In the genomic region with DNA sequence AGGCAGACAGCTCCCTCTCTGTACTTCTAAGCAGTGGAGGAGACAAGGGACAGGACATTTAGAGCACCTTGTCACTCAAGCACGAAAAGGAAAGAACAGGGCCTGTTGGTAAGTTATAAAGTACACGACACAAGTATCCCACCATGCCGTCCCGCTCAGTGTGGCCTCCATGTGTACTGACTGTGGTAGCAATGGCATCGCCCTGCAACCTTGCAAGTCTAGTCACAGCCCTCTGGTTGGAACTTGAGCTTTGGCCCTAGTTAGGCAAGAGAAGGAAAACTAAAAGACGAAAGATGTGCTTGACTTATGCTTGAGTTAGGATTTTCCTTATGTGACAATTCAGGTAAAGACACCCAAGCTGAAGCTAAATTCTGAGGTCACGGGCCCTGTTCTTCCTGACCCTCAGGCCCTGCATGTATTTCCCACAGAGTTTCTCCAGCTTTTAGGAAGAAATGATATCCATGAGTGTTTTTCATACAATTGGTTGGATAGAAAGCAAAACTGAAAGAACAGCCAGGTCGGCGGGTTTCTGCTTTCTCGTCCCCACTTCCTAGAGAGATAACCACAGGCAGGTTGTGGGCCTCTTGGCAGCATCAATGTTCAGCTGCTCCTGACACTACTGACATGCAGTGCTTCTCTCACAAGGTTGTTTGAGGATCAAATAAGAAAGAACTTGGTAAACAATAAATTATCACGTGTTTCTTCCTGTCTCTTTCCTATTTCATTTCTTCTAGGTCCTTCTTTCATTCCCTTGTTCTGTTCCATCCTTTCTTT, we compare ENCODE assay signal across 8 cellular contexts.
DNase-seq lines count a peak whose midpoint lies in the region; ATAC-seq lines count a peak whose summit lies in the region.

No MANE protein-coding gene starts in this region.

- H3K27ac ChIP-seq in trophoblast cell (ENCODE audit: low read depth, low read length) = no peak overlapping the region

- H2AFZ ChIP-seq in trophoblast cell (ENCODE audit: insufficient read depth, low read length, poor library complexity) = no peak overlapping the region

- H3K4me1 ChIP-seq in trophoblast cell (ENCODE audit: control insufficient read depth in 1 of 2, insufficient read depth in 2 of 2, low read length in 2 of 2) = no peaks in the 10 kb centered on the region

- no peak overlapping the region for H3K4me2 ChIP-seq in trophoblast cell (ENCODE audit: low read length)

- no peak overlapping the region for H4K12ac ChIP-seq in trophoblast cell (ENCODE audit: low read depth, low read length)

- H2BK5ac ChIP-seq in trophoblast cell (ENCODE audit: low read depth, low read length, poor library complexity) = no peak overlapping the region

- H3K79me2 ChIP-seq in trophoblast cell (ENCODE audit: control insufficient read depth, insufficient read depth, low read length, poor library complexity) = no peaks in the 10 kb centered on the region

- peak; percentile 36 for DNase-seq in NK-92 treated with Interleukin-12 subunit alpha and Interleukin-12 subunit beta, amount 100 ng/mL, for 24 hours (lab: John Stamatoyannopoulos, UW)
- DNase-seq in NK-92 (lab: John Stamatoyannopoulos, UW; ENCODE audit: unreplicated experiment) (no peak), posterior vena cava (ENCODE audit: low spot score) (no peak), trophoblast cell (no peak), NCI-H1694 treated with DMSO at 0.1 percent for 48 hours (lab: John Stamatoyannopoulos, UW) (no peak)
- DNase-seq in activated CD8-positive, alpha-beta T cell treated with anti-CD3 and anti-CD28 coated beads, Interleukin-2, amount 10 ng/mL, durations not matched to agents 7 days and 5 days = peak; percentile 81
- peak; percentile 3 for DNase-seq in stimulated activated CD8-positive, alpha-beta memory T cell treated with anti-CD3 and anti-CD28 coated beads, Interleukin-4, amount 100 ng/mL, for 24 hours (ENCODE audit: low read depth)

- no peak overlapping the region for H3K9ac ChIP-seq in trophoblast cell (ENCODE audit: low read length)

- no peak overlapping the region for H3K14ac ChIP-seq in trophoblast cell (ENCODE audit: low read length)

- no peaks in the 10 kb centered on the region for H3K9me3 ChIP-seq in trophoblast cell (ENCODE audit: insufficient read depth, low read depth, low read length)

- peak; percentile 84 for ATAC-seq in HG03095 (IDR thresholded peaks at IDR 0.05; ENCODE audit: unreplicated experiment)
- ATAC-seq in activated CD8-positive, alpha-beta T cell treated with anti-CD3 and anti-CD28 coated beads, Interleukin-2, amount 10 ng/mL, durations not matched to agents 7 days and 5 days = peak; percentile 99

- no peaks in the 10 kb centered on the region for H3K9me3 Mint-ChIP-seq in activated CD8-positive, alpha-beta T cell treated with anti-CD3 and anti-CD28 coated beads, Interleukin-2, amount 10 ng/mL, durations not matched to agents 7 days and 5 days (ENCODE audit: insufficient read depth)

- H2BK120ac ChIP-seq in trophoblast cell (ENCODE audit: insufficient read depth, low read length, poor library complexity) = no peak overlapping the region

- no peaks in the 10 kb centered on the region for H3K36me3 ChIP-seq in trophoblast cell (ENCODE audit: control insufficient read depth in 1 of 2, insufficient read depth in 2 of 2, low read length in 2 of 2)

- H3K27me3 Mint-ChIP-seq in activated CD8-positive, alpha-beta T cell treated with anti-CD3 and anti-CD28 coated beads, Interleukin-2, amount 10 ng/mL, durations not matched to agents 7 days and 5 days (ENCODE audit: low read depth) = no peaks in the 10 kb centered on the region

- H4K91ac ChIP-seq in trophoblast cell (ENCODE audit: low read depth, low read length) = no peak overlapping the region

- no peak overlapping the region for H3K4me3 ChIP-seq in trophoblast cell (ENCODE audit: low read depth, low read length)

- no peak overlapping the region for H3K4ac ChIP-seq in trophoblast cell (ENCODE audit: low read depth, low read length)

- H2BK12ac ChIP-seq in trophoblast cell (ENCODE audit: low read length) = no peak overlapping the region

- H3K27me3 ChIP-seq in trophoblast cell (ENCODE audit: insufficient read depth, low read length) = no peaks in the 10 kb centered on the region

- no CpG with 5 or more reads among the region's 11 CpGs for whole genome bisulfite sequencing in trophoblast cell (ENCODE audit: extremely low coverage, insufficient coverage, insufficient read length)

- peaks cover 6% of the 10 kb centered on the region for H3K36me3 Mint-ChIP-seq in activated CD8-positive, alpha-beta T cell treated with anti-CD3 and anti-CD28 coated beads, Interleukin-2, amount 10 ng/mL, durations not matched to agents 7 days and 5 days (ENCODE audit: low read depth)

- H3K4me1 Mint-ChIP-seq in activated CD8-positive, alpha-beta T cell treated with anti-CD3 and anti-CD28 coated beads, Interleukin-2, amount 10 ng/mL, durations not matched to agents 7 days and 5 days (ENCODE audit: low read depth) = peaks cover 19% of the 10 kb centered on the region

- H3K79me1 ChIP-seq in trophoblast cell (ENCODE audit: low read length) = no peaks in the 10 kb centered on the region

- H4K8ac ChIP-seq in trophoblast cell (ENCODE audit: low read depth, low read length) = no peak overlapping the region

- intact Hi-C loops in posterior vena cava (cut with DNase I) = loop anchor here in 1 of 2 donors (5.0 kb wide), 1 partner anchor 68 kb away; no protein-coding TSS in a partner anchor

- H3K27ac Mint-ChIP-seq in activated CD8-positive, alpha-beta T cell treated with anti-CD3 and anti-CD28 coated beads, Interleukin-2, amount 10 ng/mL, durations not matched to agents 7 days and 5 days = peak overlapping the region; percentile 92

- no peak overlapping the region for H3K18ac ChIP-seq in trophoblast cell (ENCODE audit: low read length)

- H2AK5ac ChIP-seq in trophoblast cell (ENCODE audit: low read length) = no peak overlapping the region

- no peak overlapping the region for H3K23ac ChIP-seq in trophoblast cell (ENCODE audit: low read length)

- peak overlapping the region; percentile 58 for H3K4me3 Mint-ChIP-seq in activated CD8-positive, alpha-beta T cell treated with anti-CD3 and anti-CD28 coated beads, Interleukin-2, amount 10 ng/mL, durations not matched to agents 7 days and 5 days

- CTCF ChIA-PET in activated CD8-positive, alpha-beta T cell treated with anti-CD3 and anti-CD28 coated beads, Interleukin-2, amount 10 ng/mL, durations not matched to agents 7 days and 5 days (lab: Charles Lee) = interaction anchor here (0.7 to 1.3 kb wide), 2 partner anchors 17 to 25 kb away, joined by 3 read pairs; no protein-coding TSS in a partner anchor

- POLR2A ChIA-PET in activated CD8-positive, alpha-beta T cell treated with anti-CD3 and anti-CD28 coated beads, Interleukin-2, amount 10 ng/mL, durations not matched to agents 7 days and 5 days (lab: Charles Lee) = interaction anchor here (0.8 kb wide), 1 partner anchor 40 kb away, joined by 4 read pairs; no protein-coding TSS in a partner anchor

Comparison
In these comparisons a context has a peak if more than half of its experiments do, and no peak if none do; other contexts are left out.
1. DNase-seq: peak in NK-92 treated with Interleukin-12 subunit alpha and Interleukin-12 subunit beta, amount 100 ng/mL, for 24 hours (single experiment), activated CD8-positive, alpha-beta T cell treated with anti-CD3 and anti-CD28 coated beads, Interleukin-2, amount 10 ng/mL, durations not matched to agents 7 days and 5 days (single experiment) and stimulated activated CD8-positive, alpha-beta memory T cell treated with anti-CD3 and anti-CD28 coated beads, Interleukin-4, amount 100 ng/mL, for 24 hours (single experiment); none in NK-92 (single experiment), posterior vena cava (single experiment), trophoblast cell (0 of 2) and NCI-H1694 treated with DMSO at 0.1 percent for 48 hours (single experiment).